24 cellular contexts compared by ENCODE assay signal in the genomic region with DNA sequence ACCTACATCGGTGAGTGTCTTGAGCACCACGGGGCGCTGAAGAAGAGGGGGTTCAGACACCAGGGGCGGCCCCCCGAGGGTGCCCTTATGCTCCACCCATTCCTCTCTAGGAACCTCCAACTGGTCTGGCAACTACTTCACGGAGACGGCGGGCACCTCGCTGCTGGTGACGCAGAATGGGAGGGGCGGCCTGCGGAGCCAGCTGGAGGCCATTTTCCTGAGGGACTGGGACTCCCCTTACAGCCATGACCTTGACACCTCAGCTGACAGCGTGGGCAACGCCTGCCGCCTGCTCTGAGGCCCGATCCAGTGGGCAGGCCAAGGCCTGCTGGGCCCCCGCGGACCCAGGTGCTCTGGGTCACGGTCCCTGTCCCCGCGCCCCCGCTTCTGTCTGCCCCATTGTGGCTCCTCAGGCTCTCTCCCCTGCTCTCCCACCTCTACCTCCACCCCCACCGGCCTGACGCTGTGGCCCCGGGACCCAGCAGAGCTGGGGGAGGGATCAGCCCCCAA. TPM values are rescaled to one million over a fixed set of nuclear protein-coding genes. Genes with fewer than 3 reads are reported as not detected.
DNase-seq lines count a peak whose midpoint lies in the region; ATAC-seq, FAIRE-seq and TF ChIP-seq lines count a peak whose summit lies in the region.
"Had no signal": no experiment of that assay in that cellular context is flagged by ENCODE, and none has a peak within 500 bp of the region (broad histone marks: within the 10 kb centered on the region; RNA-seq: fewer than 3 reads in every experiment).

No MANE protein-coding gene starts in this region.

- H3K27ac ChIP-seq in breast epithelium (no peak overlapping the region), PC-9 (no peak overlapping the region), HepG2 (ENCODE audit: extremely low read length, insufficient read depth, low read length) (no peak overlapping the region)
- H3K27ac ChIP-seq: GM23248 had no signal

- TF ChIP-seq POLR2A in breast epithelium (IDR thresholded peaks at IDR 0.05) (no peak), HepG2 (IDR thresholded peaks at IDR 0.05; ENCODE audit: insufficient read depth in 1 of 2, low read depth in 2 of 2, low read length in 2 of 2) (no peak)

- POLR2A ChIA-PET in MCF 10A (lab: Yijun Ruan, JAX) (no interaction called here), PC-9 (lab: Charles Lee; ENCODE audit: unreplicated experiment) (no interaction called here), HepG2 (lab: Yijun Ruan, JAX) (no interaction called here)

- H3K4me3 Mint-ChIP-seq in MCF 10A (ENCODE audit: unreplicated experiment), result no peak overlapping the region
- peak overlapping the region; percentile 59 for H3K4me3 Mint-ChIP-seq in endothelial cell (ENCODE audit: unreplicated experiment)
- H3K4me3 Mint-ChIP-seq in natural killer cell, result no peak overlapping the region
- H3K4me3 Mint-ChIP-seq: CD14-positive monocyte, T-helper 17 cell had no signal

- H3K27ac Mint-ChIP-seq in MCF 10A (ENCODE audit: low read depth, unreplicated experiment) (no peak overlapping the region), endothelial cell (ENCODE audit: unreplicated experiment) (no peak overlapping the region), natural killer cell (no peak overlapping the region)
- H3K27ac Mint-ChIP-seq: T-helper 17 cell had no signal

- WGBS in HepG2 (ENCODE audit: low lambda C conversion rate), result 92% methylated on average over 22 of the region's 25 CpGs

- intact Hi-C loops in MCF 10A (cut with micrococcal nuclease), result no loop called here
- intact Hi-C loops in breast epithelium (cut with DNase I; ENCODE audit: low total_unique reads), result no loop called here
- intact Hi-C loops in PC-9 (cut with micrococcal nuclease; ENCODE audit: unreplicated experiment), result no loop called here
- intact Hi-C loops in HepG2 (cut with micrococcal nuclease; ENCODE audit: unreplicated experiment), result no loop called here
- intact Hi-C loops in natural killer cell (cut with micrococcal nuclease), result no loop called here

- no peak for FAIRE-seq in HepG2 (lab: Jason Lieb, UNC)
- FAIRE-seq: GM12891 had no signal

- H3K9me2 ChIP-seq in PC-9 (ENCODE audit: insufficient read depth), result no peaks in the 10 kb centered on the region

- no peak overlapping the region for H3K4me2 ChIP-seq in PC-9
- no peak overlapping the region for H3K4me2 ChIP-seq in HepG2 (ENCODE audit: low read depth, low read length)

- ATAC-seq in HepG2 (no peak), natural killer cell (no peak), HG03521 (IDR thresholded peaks at IDR 0.05; ENCODE audit: unreplicated experiment) (no peak)
- ATAC-seq: T-helper 17 cell had no signal

- no peaks in the 10 kb centered on the region for H4K20me1 ChIP-seq in PC-9 (ENCODE audit: insufficient read depth)
- H4K20me1 ChIP-seq in HepG2 (ENCODE audit: insufficient read depth, low read length), result no peaks in the 10 kb centered on the region

- no peak for TF ChIP-seq RAD21 in HepG2 (CRISPR knock-in tag; IDR thresholded peaks at IDR 0.05)

- H3K27me3 Mint-ChIP-seq in MCF 10A (ENCODE audit: insufficient read depth, unreplicated experiment) (no peaks in the 10 kb centered on the region), endothelial cell (ENCODE audit: unreplicated experiment) (peaks cover 14% of the 10 kb centered on the region), natural killer cell (ENCODE audit: low read depth in 2 of 2) (no peaks in the 10 kb centered on the region)
- H3K27me3 Mint-ChIP-seq: T-helper 17 cell had no signal

- H3K36me3 ChIP-seq in breast epithelium (no peaks in the 10 kb centered on the region), PC-9 (ENCODE audit: low read depth) (no peaks in the 10 kb centered on the region), HepG2 (replicated peaks in 1 of 2; ENCODE audit: control insufficient read depth in 1 of 2, insufficient read depth in 2 of 2, low read length in 2 of 2) (no peaks in the 10 kb centered on the region; a peak in 1 of 5 replicates)

- in situ Hi-C loops in HepG2 (cut with HindIII; ENCODE audit: extremely low pct_ligation_motif_present, low pct_unique_long_range_greater_than_20kb), result no loop called here

- no peak overlapping the region for H3K9ac ChIP-seq in HepG2 (ENCODE audit: insufficient read depth, low read depth, low read length)
- H3K9ac ChIP-seq: GM23248 had no signal

- H3K4me1 Mint-ChIP-seq in MCF 10A (ENCODE audit: insufficient read depth, unreplicated experiment) (no peaks in the 10 kb centered on the region), endothelial cell (ENCODE audit: unreplicated experiment) (peaks cover 15% of the 10 kb centered on the region), natural killer cell (peaks cover 0 to 5% of the 10 kb centered on the region in 2 donors)

- TF ChIP-seq EP300 in HepG2 (IDR thresholded peaks at IDR 0.05; ENCODE audit: low read depth in 2 of 2, low read length in 2 of 2) (no peak), HepG2 (CRISPR knock-in tag; IDR thresholded peaks at IDR 0.05; ENCODE audit: borderline replicate concordance) (no peak)

- H3K9me3 ChIP-seq in breast epithelium, result no peaks in the 10 kb centered on the region
- H3K9me3 ChIP-seq in PC-9 (ENCODE audit: insufficient read depth, low read depth), result no peaks in the 10 kb centered on the region
- H3K9me3 ChIP-seq in HepG2 (ENCODE audit: low read length), result no peaks in the 10 kb centered on the region

- H3K4me1 ChIP-seq in breast epithelium, result no peaks in the 10 kb centered on the region
- H3K4me1 ChIP-seq in PC-9 (replicated peaks; ENCODE audit: insufficient read depth), result no peaks in the 10 kb centered on the region
- H3K4me1 ChIP-seq in HepG2 (ENCODE audit: insufficient read depth, low read length), result no peaks in the 10 kb centered on the region

- DNase-seq in MCF 10A (ENCODE audit: unreplicated experiment) (no peak), breast epithelium (ENCODE audit: low spot score in 2 of 2) (no peak), PC-9 (no peak), endothelial cell (ENCODE audit: low spot score) (no peak), AG08396 (ENCODE audit: low spot score) (no peak), HepG2 (ENCODE audit: low spot score) (no peak), natural killer cell (no peak)
- DNase-seq: 8988T, DND-41, GM23248, HCEC 1CT, NCI-H1092 treated with DMSO at 0.1 percent for 48 hours, NCI-H1436 treated with DMSO at 0.1 percent for 48 hours, NCI-H1930, NCI-H226, NCI-H510A treated with DMSO at 0.1 percent for 48 hours, NCI-H748 treated with DMSO at 0.1 percent for 48 hours, Right ventricle myocardium superior, SW 1271, T-helper 17 cell had no signal

- H2AFZ ChIP-seq in PC-9 (no peak overlapping the region), HepG2 (ENCODE audit: low read length) (no peak overlapping the region)
- H2AFZ ChIP-seq: GM23248 had no signal

- H3K27me3 ChIP-seq in breast epithelium (no peaks in the 10 kb centered on the region), PC-9 (ENCODE audit: insufficient read depth, low read depth) (no peaks in the 10 kb centered on the region), HepG2 (ENCODE audit: control insufficient read depth in 1 of 2, insufficient read depth in 2 of 2, low read length in 2 of 2) (no peaks in the 10 kb centered on the region)

- CTCF ChIA-PET in MCF 10A (lab: Yijun Ruan, JAX), result no interaction called here
- CTCF ChIA-PET in PC-9 (lab: Charles Lee), result no interaction called here
- CTCF ChIA-PET in HepG2 (lab: Yijun Ruan, JAX; ENCODE audit: low intra/inter-chr PET ratio, low total read pairs), result no interaction called here

- H3K36me3 Mint-ChIP-seq in MCF 10A (ENCODE audit: insufficient read depth, unreplicated experiment) (peaks cover 29% of the 10 kb centered on the region), endothelial cell (ENCODE audit: low read depth, unreplicated experiment) (peaks cover 20% of the 10 kb centered on the region), natural killer cell (no peaks in the 10 kb centered on the region)

- BruUV-seq in MCF 10A (replicated peaks; lab: Mats Ljungman, UMichigan), result TSS peak; percentile 83
- BruUV-seq in PC-9 (replicated peaks; lab: Mats Ljungman, UMichigan), result TSS peak; percentile 72
- BruUV-seq in HepG2 (replicated peaks; lab: Mats Ljungman, UMichigan), result no TSS peak

- H3K4me3 ChIP-seq in breast epithelium, result no peak overlapping the region
- H3K4me3 ChIP-seq in PC-9, result no peak overlapping the region
- no peak overlapping the region for H3K4me3 ChIP-seq in HepG2 (replicated peaks in 1 of 3; ENCODE audit: insufficient read depth in 1 of 3, low read depth in 2 of 3, low read length in 3 of 3)
- H3K4me3 ChIP-seq: GM23248 had no signal

- no peaks in the 10 kb centered on the region for H3F3A ChIP-seq in PC-9 (ENCODE audit: insufficient read depth, low read depth)

- TF ChIP-seq CTCF in MCF 10A (IDR thresholded peaks at IDR 0.05; ENCODE audit: unreplicated experiment) (no peak), breast epithelium (IDR thresholded peaks at IDR 0.05) (no peak), PC-9 (conservative IDR thresholded peaks at IDR 0.05) (no peak), endothelial cell (IDR thresholded peaks at IDR 0.05; ENCODE audit: unreplicated experiment) (no peak), HepG2 (CRISPR knock-in tag; IDR thresholded peaks at IDR 0.05) (no peak), natural killer cell (IDR thresholded peaks at IDR 0.05) (no peak)

- H3K9me3 Mint-ChIP-seq in MCF 10A (ENCODE audit: unreplicated experiment) (no peaks in the 10 kb centered on the region), endothelial cell (ENCODE audit: unreplicated experiment) (no peaks in the 10 kb centered on the region), natural killer cell (no peaks in the 10 kb centered on the region)
- H3K9me3 Mint-ChIP-seq: CD14-positive monocyte had no signal

- H3K79me2 ChIP-seq in PC-9 (ENCODE audit: low read depth) (no peaks in the 10 kb centered on the region), HepG2 (ENCODE audit: insufficient read depth, low read length) (no peaks in the 10 kb centered on the region)

RNA-seq across cellular contexts. Expression of a gene that starts 12.1 kb away (rescaled TPM):
- total RNA-seq in MCF 10A (2022) (not detected in 2 replicates), breast epithelium (under 1 TPM in 2 of 3 donors, not detected in 1; 0.16 to 0.33 TPM), PC-9 (2021) (0.37 and 0.38 TPM in 2 replicates), endothelial cell (ENCODE audit: unreplicated experiment) (not detected), HepG2 (2016; rRNA removed; fragmentation: Illumina TruSeq; extraction: Trizol) (not detected in 2 replicates), natural killer cell (under 1 TPM in 2 of 3 donors, not detected in 1; 0.14 to 0.29 TPM)
- total RNA-seq in HepG2 (2016; cell fraction: cytosol; rRNA removed; fragmentation: Illumina TruSeq; extraction: Trizol; ENCODE audit: low read depth), result not detected in 2 replicates
- total RNA-seq in HepG2 (2016; cell fraction: insoluble cytoplasmic fraction; rRNA removed; fragmentation: Illumina TruSeq; extraction: Trizol), result not detected in 2 replicates
- total RNA-seq in HepG2 (2016; cell fraction: membrane; rRNA removed; fragmentation: Illumina TruSeq; extraction: Trizol), result not detected in 2 replicates
- total RNA-seq in HepG2 (2016; cell fraction: nucleus; rRNA removed; fragmentation: Illumina TruSeq; extraction: Trizol), result not detected in 2 replicates
- polyA plus RNA-seq in HepG2 (2011; rRNA removed), result 0.03 TPM in 1 of 2 replicates, not detected in the other
- polyA plus RNA-seq in HepG2 (2011; cell fraction: cytosol; rRNA removed), result 0.03 TPM in 1 of 2 replicates, not detected in the other
- polyA plus RNA-seq in HepG2 (2011; cell fraction: nucleus; rRNA removed), result not detected in 2 replicates
- polyA plus RNA-seq in HepG2 (2012), result not detected in 2 replicates
- not detected in 2 replicates for polyA plus RNA-seq in HepG2 (2016; cell fraction: cytosol; fragmentation: Illumina TruSeq; extraction: Trizol; ENCODE audit: low read depth)
- not detected in 2 replicates for polyA plus RNA-seq in HepG2 (2016; cell fraction: insoluble cytoplasmic fraction; fragmentation: Illumina TruSeq; extraction: Trizol; ENCODE audit: low read depth)
- polyA plus RNA-seq in HepG2 (2016; cell fraction: membrane; fragmentation: Illumina TruSeq; extraction: Trizol; ENCODE audit: low read depth), result not detected in 2 replicates
- polyA plus RNA-seq in HepG2 (2016; cell fraction: nucleus; fragmentation: Illumina TruSeq; extraction: Trizol; ENCODE audit: insufficient read depth, low read depth), result not detected in 2 replicates
- polyA minus RNA-seq in HepG2 (2011; rRNA and poly(A)+ RNA removed; ENCODE audit: low replicate concordance), result 0.07 TPM in 1 of 2 replicates, not detected in the other
- not detected in 2 replicates for polyA minus RNA-seq in HepG2 (2011; cell fraction: cytosol; rRNA and poly(A)+ RNA removed)
- not detected in 2 replicates for polyA minus RNA-seq in HepG2 (2011; cell fraction: nucleus; rRNA and poly(A)+ RNA removed)
- total RNA-seq: LHCN-M2, Right ventricle myocardium superior, T-helper 17 cell had no signal
- polyA plus RNA-seq: CD14-positive monocyte had no signal

RNA-seq across cellular contexts. Expression of a gene that starts 29.4 kb away (rescaled TPM):
- 98.9 and 130 TPM in 2 replicates for total RNA-seq in MCF 10A (2022)
- 100 to 1,000 TPM; 165 to 473 (median 221) TPM for total RNA-seq in breast epithelium
- 146 and 187 TPM in 2 replicates for total RNA-seq in PC-9 (2021)
- total RNA-seq in endothelial cell (ENCODE audit: unreplicated experiment), result 227 TPM
- 26.8 and 45.7 TPM in 2 replicates for total RNA-seq in HepG2 (2016; rRNA removed; fragmentation: Illumina TruSeq; extraction: Trizol)
- 18.2 and 19.0 TPM in 2 replicates for total RNA-seq in HepG2 (2016; cell fraction: cytosol; rRNA removed; fragmentation: Illumina TruSeq; extraction: Trizol; ENCODE audit: low read depth)
- total RNA-seq in HepG2 (2016; cell fraction: insoluble cytoplasmic fraction; rRNA removed; fragmentation: Illumina TruSeq; extraction: Trizol), result 29.0 and 47.3 TPM in 2 replicates
- total RNA-seq in HepG2 (2016; cell fraction: membrane; rRNA removed; fragmentation: Illumina TruSeq; extraction: Trizol), result 26.1 and 41.8 TPM in 2 replicates
- total RNA-seq in HepG2 (2016; cell fraction: nucleus; rRNA removed; fragmentation: Illumina TruSeq; extraction: Trizol), result 37.3 and 42.7 TPM in 2 replicates
- polyA plus RNA-seq in HepG2 (2011; rRNA removed), result 164 and 203 TPM in 2 replicates
- polyA plus RNA-seq in HepG2 (2011; cell fraction: cytosol; rRNA removed), result 105 and 149 TPM in 2 replicates
- 114 and 115 TPM in 2 replicates for polyA plus RNA-seq in HepG2 (2011; cell fraction: nucleus; rRNA removed)
- 107 and 135 TPM in 2 replicates for polyA plus RNA-seq in HepG2 (2012)
- 16.6 and 27.8 TPM in 2 replicates for polyA plus RNA-seq in HepG2 (2016; cell fraction: cytosol; fragmentation: Illumina TruSeq; extraction: Trizol; ENCODE audit: low read depth)
- polyA plus RNA-seq in HepG2 (2016; cell fraction: insoluble cytoplasmic fraction; fragmentation: Illumina TruSeq; extraction: Trizol; ENCODE audit: low read depth), result 36.6 and 37.2 TPM in 2 replicates
- polyA plus RNA-seq in HepG2 (2016; cell fraction: membrane; fragmentation: Illumina TruSeq; extraction: Trizol; ENCODE audit: low read depth), result 34.7 and 44.6 TPM in 2 replicates
- polyA plus RNA-seq in HepG2 (2016; cell fraction: nucleus; fragmentation: Illumina TruSeq; extraction: Trizol; ENCODE audit: insufficient read depth, low read depth), result 75.1 and 78.1 TPM in 2 replicates
- polyA minus RNA-seq in HepG2 (2011; rRNA and poly(A)+ RNA removed; ENCODE audit: low replicate concordance), result 86.0 and 162 TPM in 2 replicates
- 72.3 and 102 TPM in 2 replicates for polyA minus RNA-seq in HepG2 (2011; cell fraction: cytosol; rRNA and poly(A)+ RNA removed)
- polyA minus RNA-seq in HepG2 (2011; cell fraction: nucleus; rRNA and poly(A)+ RNA removed), result 23.6 and 31.3 TPM in 2 replicates
- total RNA-seq in natural killer cell, result 100 to 1,000 TPM; 107 to 140 (median 109) TPM

RNA-seq across cellular contexts. Expression of a gene that starts 29.7 kb away (rescaled TPM):
- total RNA-seq in MCF 10A (2022) (14.9 and 16.1 TPM in 2 replicates), breast epithelium (10 to 100 TPM in 2 of 3 donors, 1 to 10 TPM in 1; 6.7 to 13.0 (median 10.2) TPM), PC-9 (2021) (17.3 and 21.2 TPM in 2 replicates), endothelial cell (ENCODE audit: unreplicated experiment) (17.9 TPM), HepG2 (2016; rRNA removed; fragmentation: Illumina TruSeq; extraction: Trizol) (6.8 and 8.1 TPM in 2 replicates), natural killer cell (10 to 100 TPM; 15.2 to 20.2 (median 16.1) TPM)
- 12.5 and 13.5 TPM in 2 replicates for total RNA-seq in HepG2 (2016; cell fraction: cytosol; rRNA removed; fragmentation: Illumina TruSeq; extraction: Trizol; ENCODE audit: low read depth)
- total RNA-seq in HepG2 (2016; cell fraction: insoluble cytoplasmic fraction; rRNA removed; fragmentation: Illumina TruSeq; extraction: Trizol), result 5.6 and 9.0 TPM in 2 replicates
- total RNA-seq in HepG2 (2016; cell fraction: membrane; rRNA removed; fragmentation: Illumina TruSeq; extraction: Trizol), result 18.7 and 22.9 TPM in 2 replicates
- total RNA-seq in HepG2 (2016; cell fraction: nucleus; rRNA removed; fragmentation: Illumina TruSeq; extraction: Trizol), result 3.6 and 5.4 TPM in 2 replicates
- 10.6 and 11.1 TPM in 2 replicates for polyA plus RNA-seq in HepG2 (2011; rRNA removed)
- polyA plus RNA-seq in HepG2 (2011; cell fraction: cytosol; rRNA removed), result 6.7 and 7.2 TPM in 2 replicates
- 10.7 and 10.8 TPM in 2 replicates for polyA plus RNA-seq in HepG2 (2011; cell fraction: nucleus; rRNA removed)
- 3.6 and 4.2 TPM in 2 replicates for polyA plus RNA-seq in HepG2 (2012)
- 12.8 and 17.0 TPM in 2 replicates for polyA plus RNA-seq in HepG2 (2016; cell fraction: cytosol; fragmentation: Illumina TruSeq; extraction: Trizol; ENCODE audit: low read depth)
- polyA plus RNA-seq in HepG2 (2016; cell fraction: insoluble cytoplasmic fraction; fragmentation: Illumina TruSeq; extraction: Trizol; ENCODE audit: low read depth), result 9.6 and 11.1 TPM in 2 replicates
- 23.8 and 24.6 TPM in 2 replicates for polyA plus RNA-seq in HepG2 (2016; cell fraction: membrane; fragmentation: Illumina TruSeq; extraction: Trizol; ENCODE audit: low read depth)
- 12.8 and 13.4 TPM in 2 replicates for polyA plus RNA-seq in HepG2 (2016; cell fraction: nucleus; fragmentation: Illumina TruSeq; extraction: Trizol; ENCODE audit: insufficient read depth, low read depth)
- polyA minus RNA-seq in HepG2 (2011; rRNA and poly(A)+ RNA removed; ENCODE audit: low replicate concordance), result 18.0 and 74.8 TPM in 2 replicates
- polyA minus RNA-seq in HepG2 (2011; cell fraction: cytosol; rRNA and poly(A)+ RNA removed), result 7.0 and 8.4 TPM in 2 replicates
- 6.8 and 7.3 TPM in 2 replicates for polyA minus RNA-seq in HepG2 (2011; cell fraction: nucleus; rRNA and poly(A)+ RNA removed)

RNA-seq across cellular contexts. Expression of a gene that starts 35.2 kb away (rescaled TPM):
- total RNA-seq in MCF 10A (2022) (2.1 and 2.4 TPM in 2 replicates), breast epithelium (1 to 10 TPM; 2.7 to 9.1 (median 5.2) TPM), PC-9 (2021) (6.6 and 9.2 TPM in 2 replicates), endothelial cell (ENCODE audit: unreplicated experiment) (6.7 TPM), HepG2 (2016; rRNA removed; fragmentation: Illumina TruSeq; extraction: Trizol) (0.46 and 0.66 TPM in 2 replicates), natural killer cell (1 to 10 TPM; 2.0 to 3.8 (median 3.7) TPM)
- not detected in 2 replicates for total RNA-seq in HepG2 (2016; cell fraction: cytosol; rRNA removed; fragmentation: Illumina TruSeq; extraction: Trizol; ENCODE audit: low read depth)
- total RNA-seq in HepG2 (2016; cell fraction: insoluble cytoplasmic fraction; rRNA removed; fragmentation: Illumina TruSeq; extraction: Trizol), result 0.39 and 0.78 TPM in 2 replicates
- 0.03 and 0.12 TPM in 2 replicates for total RNA-seq in HepG2 (2016; cell fraction: membrane; rRNA removed; fragmentation: Illumina TruSeq; extraction: Trizol)
- total RNA-seq in HepG2 (2016; cell fraction: nucleus; rRNA removed; fragmentation: Illumina TruSeq; extraction: Trizol), result 0.38 and 0.40 TPM in 2 replicates
- 0.66 and 0.99 TPM in 2 replicates for polyA plus RNA-seq in HepG2 (2011; rRNA removed)
- 0.79 and 0.94 TPM in 2 replicates for polyA plus RNA-seq in HepG2 (2011; cell fraction: cytosol; rRNA removed)
- polyA plus RNA-seq in HepG2 (2011; cell fraction: nucleus; rRNA removed), result 0.76 and 0.99 TPM in 2 replicates
- 0.85 and 1.1 TPM in 2 replicates for polyA plus RNA-seq in HepG2 (2012)
- polyA plus RNA-seq in HepG2 (2016; cell fraction: cytosol; fragmentation: Illumina TruSeq; extraction: Trizol; ENCODE audit: low read depth), result not detected in 2 replicates
- 0.25 and 0.53 TPM in 2 replicates for polyA plus RNA-seq in HepG2 (2016; cell fraction: insoluble cytoplasmic fraction; fragmentation: Illumina TruSeq; extraction: Trizol; ENCODE audit: low read depth)
- polyA plus RNA-seq in HepG2 (2016; cell fraction: membrane; fragmentation: Illumina TruSeq; extraction: Trizol; ENCODE audit: low read depth), result 0.03 and 0.06 TPM in 2 replicates
- 1.1 TPM in 2 replicates for polyA plus RNA-seq in HepG2 (2016; cell fraction: nucleus; fragmentation: Illumina TruSeq; extraction: Trizol; ENCODE audit: insufficient read depth, low read depth)
- 0.51 and 1.1 TPM in 2 replicates for polyA minus RNA-seq in HepG2 (2011; rRNA and poly(A)+ RNA removed; ENCODE audit: low replicate concordance)
- polyA minus RNA-seq in HepG2 (2011; cell fraction: cytosol; rRNA and poly(A)+ RNA removed), result 0.53 and 0.89 TPM in 2 replicates
- polyA minus RNA-seq in HepG2 (2011; cell fraction: nucleus; rRNA and poly(A)+ RNA removed), result 0.52 and 0.62 TPM in 2 replicates

RNA-seq across cellular contexts. Expression of a gene that starts 47.9 kb away (rescaled TPM):
- total RNA-seq in MCF 10A (2022), result 16.2 and 17.9 TPM in 2 replicates
- total RNA-seq in breast epithelium, result 10 to 100 TPM; 10.4 to 25.3 (median 18.0) TPM
- total RNA-seq in PC-9 (2021), result 7.8 and 8.5 TPM in 2 replicates
- 11.8 TPM for total RNA-seq in endothelial cell (ENCODE audit: unreplicated experiment)
- total RNA-seq in HepG2 (2016; rRNA removed; fragmentation: Illumina TruSeq; extraction: Trizol), result 4.3 and 4.7 TPM in 2 replicates
- total RNA-seq in HepG2 (2016; cell fraction: cytosol; rRNA removed; fragmentation: Illumina TruSeq; extraction: Trizol; ENCODE audit: low read depth), result 1.8 and 2.1 TPM in 2 replicates
- total RNA-seq in HepG2 (2016; cell fraction: insoluble cytoplasmic fraction; rRNA removed; fragmentation: Illumina TruSeq; extraction: Trizol), result 3.9 and 5.6 TPM in 2 replicates
- total RNA-seq in HepG2 (2016; cell fraction: membrane; rRNA removed; fragmentation: Illumina TruSeq; extraction: Trizol), result 3.0 and 3.6 TPM in 2 replicates
- 1.7 and 1.9 TPM in 2 replicates for total RNA-seq in HepG2 (2016; cell fraction: nucleus; rRNA removed; fragmentation: Illumina TruSeq; extraction: Trizol)
- polyA plus RNA-seq in HepG2 (2011; rRNA removed), result 4.5 and 5.0 TPM in 2 replicates
- polyA plus RNA-seq in HepG2 (2011; cell fraction: cytosol; rRNA removed), result 5.0 and 7.0 TPM in 2 replicates
- 4.0 and 4.5 TPM in 2 replicates for polyA plus RNA-seq in HepG2 (2011; cell fraction: nucleus; rRNA removed)
- polyA plus RNA-seq in HepG2 (2012), result 1.4 and 1.9 TPM in 2 replicates
- polyA plus RNA-seq in HepG2 (2016; cell fraction: cytosol; fragmentation: Illumina TruSeq; extraction: Trizol; ENCODE audit: low read depth), result 0.94 and 1.1 TPM in 2 replicates
- 3.6 and 4.1 TPM in 2 replicates for polyA plus RNA-seq in HepG2 (2016; cell fraction: insoluble cytoplasmic fraction; fragmentation: Illumina TruSeq; extraction: Trizol; ENCODE audit: low read depth)
- polyA plus RNA-seq in HepG2 (2016; cell fraction: membrane; fragmentation: Illumina TruSeq; extraction: Trizol; ENCODE audit: low read depth), result 1.5 and 1.7 TPM in 2 replicates
- polyA plus RNA-seq in HepG2 (2016; cell fraction: nucleus; fragmentation: Illumina TruSeq; extraction: Trizol; ENCODE audit: insufficient read depth, low read depth), result 2.5 and 2.7 TPM in 2 replicates
- polyA minus RNA-seq in HepG2 (2011; rRNA and poly(A)+ RNA removed; ENCODE audit: low replicate concordance), result 2.7 and 5.6 TPM in 2 replicates
- polyA minus RNA-seq in HepG2 (2011; cell fraction: cytosol; rRNA and poly(A)+ RNA removed), result 1.1 and 1.2 TPM in 2 replicates
- polyA minus RNA-seq in HepG2 (2011; cell fraction: nucleus; rRNA and poly(A)+ RNA removed), result 1.7 and 2.0 TPM in 2 replicates
- total RNA-seq in natural killer cell, result 10 to 100 TPM; 31.2 to 53.5 (median 38.7) TPM
